ENCODE assay signal across 8 cellular contexts in the genomic region with DNA sequence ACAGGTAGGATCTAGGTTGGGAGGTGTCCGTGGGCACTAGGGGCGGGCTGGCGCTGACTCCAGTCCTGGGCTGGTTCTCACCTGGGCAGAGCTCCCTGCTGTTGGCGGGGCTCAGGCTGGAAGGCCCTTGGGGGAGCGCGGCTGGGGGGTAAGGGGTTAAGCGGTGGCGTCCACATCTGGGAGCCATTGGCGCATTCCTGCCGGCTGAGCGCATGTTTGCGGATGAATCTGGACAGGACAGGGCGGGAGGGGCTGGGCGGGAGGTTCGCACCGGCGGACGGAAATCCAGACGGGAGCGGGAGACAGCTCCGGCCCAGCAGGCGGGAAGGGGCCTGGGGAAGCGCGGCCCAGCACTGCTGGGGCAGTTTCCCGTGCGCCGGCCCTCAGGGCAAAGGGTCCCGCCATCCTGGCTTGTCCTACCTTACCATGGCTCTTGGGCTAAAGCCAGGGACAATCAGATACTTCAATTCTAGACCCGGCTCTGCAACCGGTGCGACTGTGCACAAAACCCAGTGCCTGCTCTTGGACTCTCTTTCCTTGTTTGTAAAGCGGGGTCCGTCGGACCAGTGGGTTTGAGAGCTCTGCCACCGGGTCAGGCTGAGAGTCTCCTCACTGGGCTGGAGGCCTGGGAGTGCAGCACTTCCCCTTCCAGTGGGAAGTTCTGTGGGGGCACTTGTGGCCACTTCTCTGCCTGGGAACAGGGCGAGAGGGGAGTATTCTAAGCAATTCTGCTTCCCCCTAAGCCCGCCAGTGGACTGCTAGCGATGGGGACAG. TPM values are rescaled to one million over a fixed set of nuclear protein-coding genes. Genes with fewer than 3 reads are reported as not detected.
DNase-seq lines count a peak whose midpoint lies in the region; ATAC-seq and TF ChIP-seq lines count a peak whose summit lies in the region.

No MANE protein-coding gene starts in this region.

- H3K4me2 ChIP-seq in MM.1S (ENCODE audit: low read depth, low read length), result peak overlapping the region; percentile 95; the same call in 1 of the 2 replicates

- H3K27me3 ChIP-seq in MM.1S (replicated peaks; ENCODE audit: insufficient read depth, low read length), result no peaks in the 10 kb centered on the region
- no peaks in the 10 kb centered on the region for H3K27me3 ChIP-seq in thoracic aorta (replicated peaks; ENCODE audit: insufficient read depth)

- peaks cover 53% of the 10 kb centered on the region for H3K4me1 ChIP-seq in MM.1S (ENCODE audit: low read length)
- peaks cover 81 to 91% of the 10 kb centered on the region in 2 donors for H3K4me1 ChIP-seq in thoracic aorta (ENCODE audit: control insufficient read depth in 1 of 2, low read depth in 2 of 2)

- ATAC-seq in central memory CD8-positive, alpha-beta T cell (replicated peaks; ENCODE audit: extremely low read depth, poor library complexity, severe bottlenecking), result no peak
- ATAC-seq in left lobe of liver (peak; percentile 52), thoracic aorta (ENCODE audit: insufficient number of reproducible peaks, low FRiP score, low read depth) (no peak), GM18519 (IDR thresholded peaks at IDR 0.05; ENCODE audit: low FRiP score, unreplicated experiment) (no peak)

- no peak overlapping the region; the same call in 1 of the 2 replicates for H3K9ac ChIP-seq in MM.1S (ENCODE audit: low read length)

- H3F3A ChIP-seq in MM.1S (ENCODE audit: insufficient read depth, low read length), result peaks cover 55% of the 10 kb centered on the region

- TF ChIP-seq CTCF in MM.1S (IDR thresholded peaks at IDR 0.05; ENCODE audit: low read length), result no peak
- TF ChIP-seq CTCF in thoracic aorta (IDR thresholded peaks at IDR 0.05), result no peak

- no peak overlapping the region for H3K27ac Mint-ChIP-seq in central memory CD8-positive, alpha-beta T cell (ENCODE audit: low read depth)

- H3K79me2 ChIP-seq in MM.1S (ENCODE audit: low read length), result peaks cover 49% of the 10 kb centered on the region

- H3K36me3 ChIP-seq in MM.1S (replicated peaks; ENCODE audit: insufficient read depth, low read length), result no peaks in the 10 kb centered on the region
- H3K36me3 ChIP-seq in thoracic aorta, result no peaks in the 10 kb centered on the region

- H3K36me3 Mint-ChIP-seq in central memory CD8-positive, alpha-beta T cell (ENCODE audit: insufficient read depth), result peaks cover 45% of the 10 kb centered on the region

- H3K9me3 ChIP-seq in MM.1S (replicated peaks; ENCODE audit: insufficient read depth, low read length), result no peaks in the 10 kb centered on the region
- no peaks in the 10 kb centered on the region for H3K9me3 ChIP-seq in thoracic aorta

- H2AFZ ChIP-seq in MM.1S (ENCODE audit: low read length), result no peak overlapping the region

- H3K27ac ChIP-seq in MM.1S (ENCODE audit: low read length), result peak overlapping the region; percentile 11; the same call in 1 of the 2 replicates
- H3K27ac ChIP-seq in thoracic aorta, result peak overlapping the region; percentile 91

- DNase-seq in Caki2 (ENCODE audit: low read depth), result peak; percentile 66
- no peak for DNase-seq in MM.1S
- no peak for DNase-seq in central memory CD8-positive, alpha-beta T cell (ENCODE audit: low spot score in 2 of 2)
- peak; percentile 74 for DNase-seq in left lobe of liver (ENCODE audit: low spot score)
- DNase-seq in thoracic aorta (ENCODE audit: low spot score), result no peak
- DNase-seq in GM19238 (ENCODE audit: insufficient read length, low spot score), result no peak
- no peak for DNase-seq in NCI-H446 treated with DMSO at 0.1 percent for 48 hours (lab: John Stamatoyannopoulos, UW)

- in situ Hi-C loops in Caki2 (cut with HindIII; ENCODE audit: low pct_unique_long_range_greater_than_20kb, low sequenced_read_pairs), result no loop called here

- no peaks in the 10 kb centered on the region for H3K9me3 Mint-ChIP-seq in central memory CD8-positive, alpha-beta T cell

- peak overlapping the region; percentile 79 for H3K4me3 Mint-ChIP-seq in central memory CD8-positive, alpha-beta T cell

- 0 out of 2 replicates have a peak overlapping the region, but pooled peaks have one; percentile 7 for H3K4me3 ChIP-seq in MM.1S (ENCODE audit: low read length)
- H3K4me3 ChIP-seq in thoracic aorta, result peak overlapping the region; percentile 99

- no peaks in the 10 kb centered on the region for H3K9me2 ChIP-seq in MM.1S (replicated peaks; ENCODE audit: insufficient read depth, low read length)

- H3K27me3 Mint-ChIP-seq in central memory CD8-positive, alpha-beta T cell, result no peaks in the 10 kb centered on the region

- peaks cover 88% of the 10 kb centered on the region for H3K4me1 Mint-ChIP-seq in central memory CD8-positive, alpha-beta T cell

- H4K20me1 ChIP-seq in MM.1S (ENCODE audit: insufficient read depth, low read length), result no peaks in the 10 kb centered on the region

RNA-seq across cellular contexts. Expression of gene RARA, which starts 7.8 kb away (rescaled TPM):
- total RNA-seq in Caki2 (2014; rRNA removed; shearing (Covaris generic); ENCODE audit: low replicate concordance), result 11.4 and 26.0 TPM in 2 replicates
- total RNA-seq in left lobe of liver (21.3 TPM), thoracic aorta (10 to 100 TPM; 46.8 to 73.4 TPM)

RNA-seq across cellular contexts. Expression of gene CDC6, which starts 29.1 kb away (rescaled TPM):
- total RNA-seq in Caki2 (2014; rRNA removed; shearing (Covaris generic); ENCODE audit: low replicate concordance), result 60.9 and 68.1 TPM in 2 replicates
- total RNA-seq in left lobe of liver (1.5 TPM), thoracic aorta (1 to 10 TPM in 1 of 2 donors, under 1 TPM in 1; 0.71 to 6.8 TPM)

RNA-seq across cellular contexts. Expression of gene GJD3, which starts 47.8 kb away (rescaled TPM):
- total RNA-seq in Caki2 (2014; rRNA removed; shearing (Covaris generic); ENCODE audit: low replicate concordance), result not detected in 2 replicates
- total RNA-seq in left lobe of liver (0.68 TPM), thoracic aorta (1 to 10 TPM in 1 of 2 donors, not detected in 1; 1.5 TPM)

Comparison
In these comparisons a context has a peak if more than half of its experiments do, and no peak if none do; other contexts are left out.
1. DNase-seq: peak in Caki2 (single experiment) and left lobe of liver (single experiment); none in MM.1S (single experiment), central memory CD8-positive, alpha-beta T cell (0 of 2), thoracic aorta (single experiment), GM19238 (single experiment) and NCI-H446 treated with DMSO at 0.1 percent for 48 hours (single experiment).